In genomic region chr9:105957830-105958229, GRCh38 we compare ENCODE assay signal across 23 cellular contexts.
DNase-seq lines count a peak whose midpoint lies in the region; ATAC-seq and TF ChIP-seq lines count a peak whose summit lies in the region.
"Had no signal": no experiment of that assay in that cellular context is flagged by ENCODE, and none has a peak within 500 bp of the region (broad histone marks: within the 10 kb centered on the region; RNA-seq: fewer than 3 reads in every experiment).

No MANE protein-coding gene starts in this region.

- peak; percentile 54 for ATAC-seq in GM18502 (IDR thresholded peaks at IDR 0.05; ENCODE audit: poor library complexity, unreplicated experiment)
- ATAC-seq in HG03159 (IDR thresholded peaks at IDR 0.05; ENCODE audit: unreplicated experiment): peak; percentile 76
- no peak for ATAC-seq in PC-3
- ATAC-seq in Right ventricle myocardium inferior: no peak
- ATAC-seq in upper lobe of right lung: no peak
- ATAC-seq in activated CD8-positive, alpha-beta memory T cell treated with anti-CD3 and anti-CD28 coated beads, Interleukin-2, amount 10 ng/mL, durations not matched to agents 7 days and 5 days: no peak
- ATAC-seq: activated naive CD8-positive, alpha-beta T cell treated with anti-CD3 and anti-CD28 coated beads, Interleukin-2, amount 50 U/mL, for 24 hours; foreskin keratinocyte; T-helper 17 cell had no signal

- H3K27ac ChIP-seq in PC-3 (ENCODE audit: low read length): no peak overlapping the region
- no peak overlapping the region for H3K27ac ChIP-seq in upper lobe of right lung
- H3K27ac ChIP-seq: foreskin keratinocyte, GM23248, right lobe of liver, RWPE1, testis had no signal

- no peak overlapping the region for H3K4me3 ChIP-seq in PC-3 (ENCODE audit: low read length)
- H3K4me3 ChIP-seq in upper lobe of right lung: no peak overlapping the region
- H3K4me3 ChIP-seq: GM23248, right lobe of liver, testis had no signal

- TF ChIP-seq CTCF in PC-3 (conservative IDR thresholded peaks at IDR 0.05; ENCODE audit: low read depth, low read length) (no peak), upper lobe of right lung (IDR thresholded peaks at IDR 0.05) (no peak)

- no peaks in the 10 kb centered on the region for H3K27me3 ChIP-seq in PC-3 (ENCODE audit: low read length)
- H3K27me3 ChIP-seq in upper lobe of right lung: no peaks in the 10 kb centered on the region
- H3K27me3 ChIP-seq: right lobe of liver, testis had no signal

- no peaks in the 10 kb centered on the region for H3F3A ChIP-seq in PC-3 (ENCODE audit: low read length, unreplicated experiment)

- no peaks in the 10 kb centered on the region for H3K27me3 Mint-ChIP-seq in activated CD8-positive, alpha-beta memory T cell treated with anti-CD3 and anti-CD28 coated beads, Interleukin-2, amount 10 ng/mL, durations not matched to agents 7 days and 5 days
- H3K27me3 Mint-ChIP-seq: activated T-cell treated with anti-CD3 and anti-CD28 coated beads, Interleukin-2, amount 50 U/mL, for 24 hours; T-helper 17 cell had no signal

- no peak overlapping the region for H2AFZ ChIP-seq in PC-3 (ENCODE audit: low read length)
- H2AFZ ChIP-seq: GM23248 had no signal

- H4K20me1 ChIP-seq in PC-3 (ENCODE audit: low read length): no peaks in the 10 kb centered on the region

- no TSS peak for BruUV-seq in PC-3 (replicated peaks; lab: Mats Ljungman, UMichigan)

- H3K36me3 ChIP-seq in PC-3 (ENCODE audit: low read depth, low read length) (no peaks in the 10 kb centered on the region), upper lobe of right lung (no peaks in the 10 kb centered on the region)
- H3K36me3 ChIP-seq: right lobe of liver had no signal

- peak; percentile 23 for DNase-seq in PC-3
- peak; percentile 32 for DNase-seq in iPS-NIHi11 (ENCODE audit: low spot score)
- no peak for DNase-seq in Right ventricle myocardium inferior (ENCODE audit: missing footprints)
- DNase-seq in upper lobe of right lung: no peak
- DNase-seq in OCI-M1 (lab: John Stamatoyannopoulos, UW): no peak
- no peak for DNase-seq in activated CD8-positive, alpha-beta memory T cell treated with anti-CD3 and anti-CD28 coated beads, Interleukin-2, amount 10 ng/mL, durations not matched to agents 7 days and 5 days
- DNase-seq: activated CD4-positive, alpha-beta T cell treated with anti-CD3 and anti-CD28 coated beads for 48 hours; activated naive CD8-positive, alpha-beta T cell treated with anti-CD3 and anti-CD28 coated beads, Interleukin-2, amount 50 U/mL, for 24 hours; activated T-cell treated with anti-CD3 and anti-CD28 coated beads, Interleukin-2, amount 50 U/mL, for 24 hours; COR-L47; GF-D8; GM23248; mesenchymal stem cell; NCI-H187; NCI-H524 treated with DMSO at 0.1 percent for 48 hours; right lobe of liver; stimulated activated CD4-positive, alpha-beta T cell treated with anti-CD3 and anti-CD28 coated beads, Interleukin-1b, Interleukin-23, amount 100 ng/mL, for 48 hours; T-helper 17 cell; testis had no signal

- no peak overlapping the region for H3K27ac Mint-ChIP-seq in activated CD8-positive, alpha-beta memory T cell treated with anti-CD3 and anti-CD28 coated beads, Interleukin-2, amount 10 ng/mL, durations not matched to agents 7 days and 5 days
- H3K27ac Mint-ChIP-seq: activated naive CD8-positive, alpha-beta T cell treated with anti-CD3 and anti-CD28 coated beads, Interleukin-2, amount 50 U/mL, for 24 hours; activated T-cell treated with anti-CD3 and anti-CD28 coated beads, Interleukin-2, amount 50 U/mL, for 24 hours; T-helper 17 cell had no signal

- intact Hi-C loops in PC-3 (cut with micrococcal nuclease): no loop called here
- intact Hi-C loops in Right ventricle myocardium inferior (cut with DNase I): no loop called here
- intact Hi-C loops in upper lobe of right lung (cut with DNase I): no loop called here

- no peaks in the 10 kb centered on the region for H3K9me2 ChIP-seq in PC-3 (replicated peaks; ENCODE audit: low read length)

- H3K36me3 Mint-ChIP-seq in activated CD8-positive, alpha-beta memory T cell treated with anti-CD3 and anti-CD28 coated beads, Interleukin-2, amount 10 ng/mL, durations not matched to agents 7 days and 5 days: no peaks in the 10 kb centered on the region

- CTCF ChIA-PET in PC-3 (lab: Charles Lee): interaction anchor here (0.6 kb wide), 1 partner anchor 1102 kb away, joined by 3 read pairs; no protein-coding TSS in a partner anchor
- CTCF ChIA-PET in activated CD8-positive, alpha-beta memory T cell treated with anti-CD3 and anti-CD28 coated beads, Interleukin-2, amount 10 ng/mL, durations not matched to agents 7 days and 5 days (lab: Charles Lee): no interaction called here

- no peaks in the 10 kb centered on the region for H3K9me3 Mint-ChIP-seq in activated CD8-positive, alpha-beta memory T cell treated with anti-CD3 and anti-CD28 coated beads, Interleukin-2, amount 10 ng/mL, durations not matched to agents 7 days and 5 days (ENCODE audit: low read depth)
- H3K9me3 Mint-ChIP-seq: activated naive CD8-positive, alpha-beta T cell treated with anti-CD3 and anti-CD28 coated beads, Interleukin-2, amount 50 U/mL, for 24 hours; activated T-cell treated with anti-CD3 and anti-CD28 coated beads, Interleukin-2, amount 50 U/mL, for 24 hours had no signal

- POLR2A ChIA-PET in PC-3 (lab: Charles Lee; ENCODE audit: unreplicated experiment): no interaction called here

- no peak overlapping the region for H3K4me2 ChIP-seq in PC-3 (ENCODE audit: low read length)

- H3K9me3 ChIP-seq in PC-3 (ENCODE audit: low read length) (no peaks in the 10 kb centered on the region), upper lobe of right lung (no peaks in the 10 kb centered on the region)
- H3K9me3 ChIP-seq: right lobe of liver, testis had no signal

- H3K4me1 ChIP-seq in PC-3 (ENCODE audit: insufficient read depth, low read length) (no peaks in the 10 kb centered on the region), upper lobe of right lung (no peaks in the 10 kb centered on the region)
- H3K4me1 ChIP-seq: foreskin keratinocyte, right lobe of liver, testis had no signal

- no peak overlapping the region for H3K9ac ChIP-seq in PC-3 (ENCODE audit: low read length)
- H3K9ac ChIP-seq: GM23248 had no signal

- no peaks in the 10 kb centered on the region for H3K4me1 Mint-ChIP-seq in activated CD8-positive, alpha-beta memory T cell treated with anti-CD3 and anti-CD28 coated beads, Interleukin-2, amount 10 ng/mL, durations not matched to agents 7 days and 5 days
- H3K4me1 Mint-ChIP-seq: activated naive CD8-positive, alpha-beta T cell treated with anti-CD3 and anti-CD28 coated beads, Interleukin-2, amount 50 U/mL, for 24 hours; T-helper 17 cell had no signal

- H3K79me2 ChIP-seq in PC-3 (ENCODE audit: low read length): no peaks in the 10 kb centered on the region

- H3K4me3 Mint-ChIP-seq in activated CD8-positive, alpha-beta memory T cell treated with anti-CD3 and anti-CD28 coated beads, Interleukin-2, amount 10 ng/mL, durations not matched to agents 7 days and 5 days: no peak overlapping the region
- H3K4me3 Mint-ChIP-seq: activated naive CD8-positive, alpha-beta T cell treated with anti-CD3 and anti-CD28 coated beads, Interleukin-2, amount 50 U/mL, for 24 hours; activated T-cell treated with anti-CD3 and anti-CD28 coated beads, Interleukin-2, amount 50 U/mL, for 24 hours; T-helper 17 cell had no signal

Comparison
In these comparisons a context has a peak if more than half of its experiments do, and no peak if none do; other contexts are left out.
1. ATAC-seq: peak in GM18502 (single experiment) and HG03159 (single experiment); none in PC-3 (single experiment), Right ventricle myocardium inferior (single experiment), upper lobe of right lung (single experiment) and activated CD8-positive, alpha-beta memory T cell treated with anti-CD3 and anti-CD28 coated beads, Interleukin-2, amount 10 ng/mL, durations not matched to agents 7 days and 5 days (single experiment).
2. DNase-seq: peak in PC-3 (single experiment) and iPS-NIHi11 (single experiment); none in Right ventricle myocardium inferior (single experiment), upper lobe of right lung (single experiment), OCI-M1 (single experiment) and activated CD8-positive, alpha-beta memory T cell treated with anti-CD3 and anti-CD28 coated beads, Interleukin-2, amount 10 ng/mL, durations not matched to agents 7 days and 5 days (single experiment).